Comparison of ENCODE assay signal across 3 cellular contexts in the genomic region with DNA sequence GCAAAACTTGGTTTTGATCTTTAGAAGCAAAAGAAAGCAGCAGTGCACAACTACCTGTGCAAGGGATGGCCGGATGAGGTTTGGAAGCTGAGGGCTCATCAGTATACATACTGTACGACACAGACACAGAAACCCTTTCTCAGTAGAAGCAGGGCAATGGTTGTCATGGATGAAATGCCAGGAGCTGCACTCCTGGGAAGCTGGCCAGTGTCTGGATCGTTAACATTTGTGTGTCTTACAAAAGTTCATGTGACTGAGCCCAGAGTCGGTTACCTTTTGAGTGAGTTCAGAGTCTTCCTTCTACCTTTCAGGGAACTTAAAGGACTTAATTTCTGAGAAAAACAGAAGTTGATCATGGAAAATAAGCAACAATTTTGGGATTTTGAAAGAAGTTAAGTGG.
TF ChIP-seq lines count a peak whose summit lies in the region.

No MANE protein-coding gene starts in this region.

TF ChIP-seq in SK-N-SH treated with all-trans-retinoic acid at 6 μM for 48 hours, 23 proteins besides CTCF, POLR2A, EP300 and RAD21:
- TF ChIP-seq TCF4 (CRISPR knock-in tag; IDR thresholded peaks at IDR 0.05; ENCODE audit: borderline replicate concordance) (no peak), ISL1 (CRISPR knock-in tag; IDR thresholded peaks at IDR 0.05) (no peak), CSRNP3 (CRISPR knock-in tag; IDR thresholded peaks at IDR 0.05) (no peak), BACH2 (CRISPR knock-in tag; IDR thresholded peaks at IDR 0.05; ENCODE audit: borderline replicate concordance) (no peak), ZNF70 (CRISPR knock-in tag; IDR thresholded peaks at IDR 0.05) (no peak), SNAI2 (CRISPR knock-in tag; IDR thresholded peaks at IDR 0.05) (no peak)
- TF ChIP-seq, protein P1, sequence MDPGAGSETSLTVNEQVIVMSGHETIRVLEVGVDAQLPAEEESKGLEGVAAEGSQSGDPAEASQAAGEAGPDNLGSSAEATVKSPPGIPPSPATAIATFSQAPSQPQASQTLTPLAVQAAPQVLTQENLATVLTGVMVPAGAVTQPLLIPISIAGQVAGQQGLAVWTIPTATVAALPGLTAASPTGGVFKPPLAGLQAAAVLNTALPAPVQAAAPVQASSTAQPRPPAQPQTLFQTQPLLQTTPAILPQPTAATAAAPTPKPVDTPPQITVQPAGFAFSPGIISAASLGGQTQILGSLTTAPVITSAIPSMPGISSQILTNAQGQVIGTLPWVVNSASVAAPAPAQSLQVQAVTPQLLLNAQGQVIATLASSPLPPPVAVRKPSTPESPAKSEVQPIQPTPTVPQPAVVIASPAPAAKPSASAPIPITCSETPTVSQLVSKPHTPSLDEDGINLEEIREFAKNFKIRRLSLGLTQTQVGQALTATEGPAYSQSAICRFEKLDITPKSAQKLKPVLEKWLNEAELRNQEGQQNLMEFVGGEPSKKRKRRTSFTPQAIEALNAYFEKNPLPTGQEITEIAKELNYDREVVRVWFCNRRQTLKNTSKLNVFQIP (CRISPR knock-in tag; IDR thresholded peaks at IDR 0.05; ENCODE audit: borderline replicate concordance, low read depth): no peak

TF ChIP-seq in SK-N-SH, 30 proteins besides CTCF, POLR2A, EP300 and RAD21 (continues in another document):
- TF ChIP-seq FOXJ3 (CRISPR knock-in tag; IDR thresholded peaks at IDR 0.05) (no peak), FOSL2 (IDR thresholded peaks at IDR 0.05; ENCODE audit: borderline replicate concordance, low read depth) (no peak), RCOR1 (IDR thresholded peaks at IDR 0.05; ENCODE audit: low read length) (no peak), SMC3 (IDR thresholded peaks at IDR 0.05; ENCODE audit: low read depth, low read length) (no peak), SIN3A (IDR thresholded peaks at IDR 0.05; ENCODE audit: borderline replicate concordance, low read depth, low read length) (no peak), GABPA (IDR thresholded peaks at IDR 0.05; ENCODE audit: low read depth) (no peak), NFIC (IDR thresholded peaks at IDR 0.05; ENCODE audit: borderline replicate concordance) (no peak), REST (IDR thresholded peaks at IDR 0.05; ENCODE audit: low read depth, low read length) (no peak), USF2 (IDR thresholded peaks at IDR 0.05; ENCODE audit: borderline replicate concordance, low read depth, low read length) (no peak), TEAD4 (IDR thresholded peaks at IDR 0.05; ENCODE audit: borderline replicate concordance, insufficient read depth) (no peak), TCF12 (IDR thresholded peaks at IDR 0.05) (no peak), NRF1 (IDR thresholded peaks at IDR 0.05; ENCODE audit: low read depth, low read length) (no peak), TAF1 (IDR thresholded peaks at IDR 0.05; ENCODE audit: borderline replicate concordance, low read depth, low read length) (no peak), GATA2 (CRISPR knock-in tag; IDR thresholded peaks at IDR 0.05) (no peak), RXRA (IDR thresholded peaks at IDR 0.05; ENCODE audit: borderline replicate concordance, low read depth) (no peak), MEF2A (IDR thresholded peaks at IDR 0.05; ENCODE audit: borderline replicate concordance, low read depth) (no peak)
- TF ChIP-seq, protein P2, sequence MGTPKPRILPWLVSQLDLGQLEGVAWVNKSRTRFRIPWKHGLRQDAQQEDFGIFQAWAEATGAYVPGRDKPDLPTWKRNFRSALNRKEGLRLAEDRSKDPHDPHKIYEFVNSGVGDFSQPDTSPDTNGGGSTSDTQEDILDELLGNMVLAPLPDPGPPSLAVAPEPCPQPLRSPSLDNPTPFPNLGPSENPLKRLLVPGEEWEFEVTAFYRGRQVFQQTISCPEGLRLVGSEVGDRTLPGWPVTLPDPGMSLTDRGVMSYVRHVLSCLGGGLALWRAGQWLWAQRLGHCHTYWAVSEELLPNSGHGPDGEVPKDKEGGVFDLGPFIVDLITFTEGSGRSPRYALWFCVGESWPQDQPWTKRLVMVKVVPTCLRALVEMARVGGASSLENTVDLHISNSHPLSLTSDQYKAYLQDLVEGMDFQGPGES (IDR thresholded peaks at IDR 0.05; ENCODE audit: low read depth, low read length): no peak
- TF ChIP-seq, protein P3, sequence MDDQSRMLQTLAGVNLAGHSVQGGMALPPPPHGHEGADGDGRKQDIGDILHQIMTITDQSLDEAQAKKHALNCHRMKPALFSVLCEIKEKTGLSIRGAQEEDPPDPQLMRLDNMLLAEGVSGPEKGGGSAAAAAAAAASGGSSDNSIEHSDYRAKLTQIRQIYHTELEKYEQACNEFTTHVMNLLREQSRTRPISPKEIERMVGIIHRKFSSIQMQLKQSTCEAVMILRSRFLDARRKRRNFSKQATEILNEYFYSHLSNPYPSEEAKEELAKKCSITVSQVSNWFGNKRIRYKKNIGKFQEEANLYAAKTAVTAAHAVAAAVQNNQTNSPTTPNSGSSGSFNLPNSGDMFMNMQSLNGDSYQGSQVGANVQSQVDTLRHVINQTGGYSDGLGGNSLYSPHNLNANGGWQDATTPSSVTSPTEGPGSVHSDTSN (IDR thresholded peaks at IDR 0.05): no peak

TF ChIP-seq in GM12878, 131 proteins besides CTCF, POLR2A, EP300 and RAD21:
- TF ChIP-seq MEF2B (IDR thresholded peaks at IDR 0.05; ENCODE audit: partially characterized antibody, poor library complexity, severe bottlenecking) (no peak), FOXK2 (IDR thresholded peaks at IDR 0.05) (no peak), SMARCA5 (IDR thresholded peaks at IDR 0.05) (no peak), PKNOX1 (IDR thresholded peaks at IDR 0.05) (no peak), TBL1XR1 (IDR thresholded peaks at IDR 0.05; ENCODE audit: low read depth, low read length) (no peak), CHD1 (IDR thresholded peaks at IDR 0.05; ENCODE audit: low read depth, low read length) (no peak), ZNF24 (IDR thresholded peaks at IDR 0.05) (no peak)
